ENCODE assay signal across 18 cellular contexts in genomic region chr12:122850048-122850445, GRCh38. TPM values are rescaled to one million over a fixed set of nuclear protein-coding genes. Genes with fewer than 3 reads are reported as not detected.
DNase-seq lines count a peak whose midpoint lies in the region; ATAC-seq and TF ChIP-seq lines count a peak whose summit lies in the region.
"Had no signal": no experiment of that assay in that cellular context is flagged by ENCODE, and none has a peak within 500 bp of the region (broad histone marks: within the 10 kb centered on the region; RNA-seq: fewer than 3 reads in every experiment).

No MANE protein-coding gene starts in this region.

- H3K9me3 ChIP-seq in left ventricle myocardium inferior (replicated peaks): no peaks in the 10 kb centered on the region
- H3K9me3 ChIP-seq: BLaER1 had no signal

- H3K9me3 Mint-ChIP-seq in chondrocyte (ENCODE audit: low read depth): no peaks in the 10 kb centered on the region
- no peaks in the 10 kb centered on the region for H3K9me3 Mint-ChIP-seq in stimulated activated effector memory CD8-positive, alpha-beta T cell treated with anti-CD3 and anti-CD28 coated beads, Interleukin-12 subunit alpha, Interleukin-12 subunit beta, amount 100 ng/mL, for 72 hours

- H3K27me3 Mint-ChIP-seq in chondrocyte (ENCODE audit: low read depth): no peaks in the 10 kb centered on the region

- intact Hi-C loops in left ventricle myocardium inferior (cut with micrococcal nuclease) (no loop called here), Right ventricle myocardium inferior (cut with DNase I) (no loop called here)

- peaks cover under 1% of the 10 kb centered on the region for H3K36me3 ChIP-seq in left ventricle myocardium inferior

- peaks cover 16% of the 10 kb centered on the region for H3K4me1 Mint-ChIP-seq in chondrocyte (ENCODE audit: low read depth)
- no peaks in the 10 kb centered on the region for H3K4me1 Mint-ChIP-seq in stimulated activated effector memory CD8-positive, alpha-beta T cell treated with anti-CD3 and anti-CD28 coated beads, Interleukin-12 subunit alpha, Interleukin-12 subunit beta, amount 100 ng/mL, for 72 hours

- ATAC-seq in Right ventricle myocardium inferior (no peak), GM18511 (IDR thresholded peaks at IDR 0.05; ENCODE audit: unreplicated experiment) (no peak), GM18519 (IDR thresholded peaks at IDR 0.05; ENCODE audit: low FRiP score, unreplicated experiment) (no peak)
- no peak for ATAC-seq in stimulated activated effector memory CD8-positive, alpha-beta T cell treated with anti-CD3 and anti-CD28 coated beads, Interleukin-12 subunit alpha, Interleukin-12 subunit beta, amount 100 ng/mL, for 72 hours
- ATAC-seq: GM12878, HCT116, K562 had no signal

- H3K27me3 ChIP-seq in left ventricle myocardium inferior (ENCODE audit: low read depth): no peaks in the 10 kb centered on the region
- H3K27me3 ChIP-seq: BLaER1 had no signal

- no peak overlapping the region for H3K27ac Mint-ChIP-seq in chondrocyte (ENCODE audit: unreplicated experiment)
- H3K27ac Mint-ChIP-seq in stimulated activated effector memory CD8-positive, alpha-beta T cell treated with anti-CD3 and anti-CD28 coated beads, Interleukin-12 subunit alpha, Interleukin-12 subunit beta, amount 100 ng/mL, for 72 hours: peak overlapping the region; percentile 69

- TF ChIP-seq CTCF in left ventricle myocardium inferior (IDR thresholded peaks at IDR 0.05; ENCODE audit: borderline replicate concordance): no peak
- no peak for TF ChIP-seq CTCF in chondrocyte (IDR thresholded peaks at IDR 0.05)

- DNase-seq in left ventricle myocardium inferior (no peak), Right ventricle myocardium inferior (ENCODE audit: missing footprints) (no peak), chondrocyte (ENCODE audit: low spot score) (peak; percentile 60), NCI-H1694 (lab: John Stamatoyannopoulos, UW) (no peak), NCI-H345 treated with DMSO at 0.1 percent for 48 hours (lab: John Stamatoyannopoulos, UW; ENCODE audit: unreplicated experiment) (no peak)
- no peak for DNase-seq in stimulated activated effector memory CD8-positive, alpha-beta T cell treated with anti-CD3 and anti-CD28 coated beads, Interleukin-12 subunit alpha, Interleukin-12 subunit beta, amount 100 ng/mL, for 72 hours (ENCODE audit: low spot score in 2 of 2)
- DNase-seq: GDM1, NCI-H187 treated with DMSO at 0.1 percent for 48 hours, NCI-H510A, NCI-H774, RPMI8226 had no signal

- H3K4me3 Mint-ChIP-seq in chondrocyte (ENCODE audit: unreplicated experiment): no peak overlapping the region
- H3K4me3 Mint-ChIP-seq in stimulated activated effector memory CD8-positive, alpha-beta T cell treated with anti-CD3 and anti-CD28 coated beads, Interleukin-12 subunit alpha, Interleukin-12 subunit beta, amount 100 ng/mL, for 72 hours: no peak overlapping the region

- peak overlapping the region; percentile 73 for H3K27ac ChIP-seq in left ventricle myocardium inferior (replicated peaks)
- H3K27ac ChIP-seq: BLaER1, GM23248 had no signal

- no peak overlapping the region for H3K4me3 ChIP-seq in left ventricle myocardium inferior
- H3K4me3 ChIP-seq: BLaER1, GM12878, GM23248, K562 had no signal

- peaks cover 2% of the 10 kb centered on the region for H3K36me3 Mint-ChIP-seq in chondrocyte (ENCODE audit: low read depth)
- peaks cover 7% of the 10 kb centered on the region for H3K36me3 Mint-ChIP-seq in stimulated activated effector memory CD8-positive, alpha-beta T cell treated with anti-CD3 and anti-CD28 coated beads, Interleukin-12 subunit alpha, Interleukin-12 subunit beta, amount 100 ng/mL, for 72 hours

- H3K4me1 ChIP-seq in left ventricle myocardium inferior: peaks cover 64% of the 10 kb centered on the region

RNA-seq across cellular contexts. Expression of gene HIP1R, which starts 14.8 kb away (rescaled TPM):
- total RNA-seq in left ventricle myocardium inferior (11.2 TPM), Right ventricle myocardium inferior (17.6 TPM), chondrocyte (13.8 to 14.1 TPM (median 13.8 TPM) in 3 replicates)

RNA-seq across cellular contexts. Expression of gene VPS37B, which starts 45.9 kb away (rescaled TPM):
- 13.3 TPM for total RNA-seq in left ventricle myocardium inferior
- 25.4 TPM for total RNA-seq in Right ventricle myocardium inferior
- total RNA-seq in chondrocyte: 17.4 to 25.3 TPM (median 24.4 TPM) in 3 replicates
